Comparison of ENCODE assay signal across 1 cellular context in the genomic region with DNA sequence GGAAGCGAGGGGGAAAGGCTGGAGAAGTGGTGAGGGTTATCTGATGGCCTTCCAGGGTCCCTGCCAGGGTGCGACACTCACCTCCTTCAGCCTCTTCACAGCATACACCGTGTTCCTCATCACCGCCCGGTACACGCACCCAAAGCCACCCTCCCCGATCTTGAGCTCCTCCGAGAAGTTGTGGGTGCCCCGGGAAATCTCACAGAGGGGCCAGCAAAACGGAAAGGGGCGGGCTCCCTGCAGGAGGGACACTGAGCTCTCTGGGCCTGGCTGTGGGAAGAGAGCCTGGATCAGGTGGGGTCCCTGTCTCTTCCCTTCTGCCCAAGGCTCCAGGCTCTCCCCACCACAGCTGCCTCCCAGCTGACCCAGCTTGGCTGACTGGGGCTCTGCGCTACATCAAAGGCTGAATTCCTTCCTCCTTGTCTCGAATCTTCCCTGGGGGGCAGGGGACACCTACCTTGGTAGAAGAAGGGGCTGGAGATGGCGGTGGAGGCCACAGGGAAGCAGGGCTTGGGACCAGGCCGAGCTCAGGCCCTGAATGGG.
TF ChIP-seq lines count a peak whose summit lies in the region.

No MANE protein-coding gene starts in this region.

TF ChIP-seq in GM12878, 131 proteins besides CTCF, POLR2A, EP300 and RAD21:
- TF ChIP-seq RB1 (IDR thresholded peaks at IDR 0.05; ENCODE audit: borderline replicate concordance): no peak
- TF ChIP-seq CHD2 (IDR thresholded peaks at IDR 0.05; ENCODE audit: borderline replicate concordance, low read depth, low read length): no peak
- no peak for TF ChIP-seq IRF3 (IDR thresholded peaks at IDR 0.05)
- TF ChIP-seq STAT1 (conservative IDR thresholded peaks at IDR 0.05): no peak
- TF ChIP-seq KLF5 (IDR thresholded peaks at IDR 0.05; ENCODE audit: partially characterized antibody): no peak
- no peak for TF ChIP-seq SREBF2 (IDR thresholded peaks at IDR 0.05; ENCODE audit: low read length)
- TF ChIP-seq SPI1 (IDR thresholded peaks at IDR 0.05; ENCODE audit: borderline replicate concordance, insufficient read depth, low read depth, low read length): no peak
- TF ChIP-seq BCL11A (IDR thresholded peaks at IDR 0.05; ENCODE audit: low read depth, low read length): no peak
- no peak for TF ChIP-seq YBX1 (IDR thresholded peaks at IDR 0.05)
- TF ChIP-seq NR2C1 (IDR thresholded peaks at IDR 0.05): no peak
- TF ChIP-seq ASH2L (IDR thresholded peaks at IDR 0.05; ENCODE audit: borderline replicate concordance, low read depth): no peak
- no peak for TF ChIP-seq POLR2AphosphoS5 (IDR thresholded peaks at IDR 0.05; ENCODE audit: low read length)
- no peak for TF ChIP-seq TCF7 (IDR thresholded peaks at IDR 0.05; ENCODE audit: borderline replicate concordance)
- no peak for TF ChIP-seq PAX5 (IDR thresholded peaks at IDR 0.05; ENCODE audit: borderline replicate concordance, low read depth, low read length)
- TF ChIP-seq, protein P1, sequence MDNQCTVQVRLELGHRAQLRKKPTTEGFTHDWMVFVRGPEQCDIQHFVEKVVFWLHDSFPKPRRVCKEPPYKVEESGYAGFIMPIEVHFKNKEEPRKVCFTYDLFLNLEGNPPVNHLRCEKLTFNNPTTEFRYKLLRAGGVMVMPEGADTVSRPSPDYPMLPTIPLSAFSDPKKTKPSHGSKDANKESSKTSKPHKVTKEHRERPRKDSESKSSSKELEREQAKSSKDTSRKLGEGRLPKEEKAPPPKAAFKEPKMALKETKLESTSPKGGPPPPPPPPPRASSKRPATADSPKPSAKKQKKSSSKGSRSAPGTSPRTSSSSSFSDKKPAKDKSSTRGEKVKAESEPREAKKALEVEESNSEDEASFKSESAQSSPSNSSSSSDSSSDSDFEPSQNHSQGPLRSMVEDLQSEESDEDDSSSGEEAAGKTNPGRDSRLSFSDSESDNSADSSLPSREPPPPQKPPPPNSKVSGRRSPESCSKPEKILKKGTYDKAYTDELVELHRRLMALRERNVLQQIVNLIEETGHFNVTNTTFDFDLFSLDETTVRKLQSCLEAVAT (IDR thresholded peaks at IDR 0.05): no peak
- no peak for TF ChIP-seq GATAD2B (conservative IDR thresholded peaks at IDR 0.05; ENCODE audit: low read depth)
- no peak for TF ChIP-seq SKIL (IDR thresholded peaks at IDR 0.05; ENCODE audit: low read depth, poor library complexity, severe bottlenecking)
- TF ChIP-seq NRF1 (conservative IDR thresholded peaks at IDR 0.05; ENCODE audit: low read depth, low read length): no peak
- TF ChIP-seq, protein P2, sequence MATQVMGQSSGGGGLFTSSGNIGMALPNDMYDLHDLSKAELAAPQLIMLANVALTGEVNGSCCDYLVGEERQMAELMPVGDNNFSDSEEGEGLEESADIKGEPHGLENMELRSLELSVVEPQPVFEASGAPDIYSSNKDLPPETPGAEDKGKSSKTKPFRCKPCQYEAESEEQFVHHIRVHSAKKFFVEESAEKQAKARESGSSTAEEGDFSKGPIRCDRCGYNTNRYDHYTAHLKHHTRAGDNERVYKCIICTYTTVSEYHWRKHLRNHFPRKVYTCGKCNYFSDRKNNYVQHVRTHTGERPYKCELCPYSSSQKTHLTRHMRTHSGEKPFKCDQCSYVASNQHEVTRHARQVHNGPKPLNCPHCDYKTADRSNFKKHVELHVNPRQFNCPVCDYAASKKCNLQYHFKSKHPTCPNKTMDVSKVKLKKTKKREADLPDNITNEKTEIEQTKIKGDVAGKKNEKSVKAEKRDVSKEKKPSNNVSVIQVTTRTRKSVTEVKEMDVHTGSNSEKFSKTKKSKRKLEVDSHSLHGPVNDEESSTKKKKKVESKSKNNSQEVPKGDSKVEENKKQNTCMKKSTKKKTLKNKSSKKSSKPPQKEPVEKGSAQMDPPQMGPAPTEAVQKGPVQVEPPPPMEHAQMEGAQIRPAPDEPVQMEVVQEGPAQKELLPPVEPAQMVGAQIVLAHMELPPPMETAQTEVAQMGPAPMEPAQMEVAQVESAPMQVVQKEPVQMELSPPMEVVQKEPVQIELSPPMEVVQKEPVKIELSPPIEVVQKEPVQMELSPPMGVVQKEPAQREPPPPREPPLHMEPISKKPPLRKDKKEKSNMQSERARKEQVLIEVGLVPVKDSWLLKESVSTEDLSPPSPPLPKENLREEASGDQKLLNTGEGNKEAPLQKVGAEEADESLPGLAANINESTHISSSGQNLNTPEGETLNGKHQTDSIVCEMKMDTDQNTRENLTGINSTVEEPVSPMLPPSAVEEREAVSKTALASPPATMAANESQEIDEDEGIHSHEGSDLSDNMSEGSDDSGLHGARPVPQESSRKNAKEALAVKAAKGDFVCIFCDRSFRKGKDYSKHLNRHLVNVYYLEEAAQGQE (IDR thresholded peaks at IDR 0.05; ENCODE audit: low read depth, low read length): no peak
- no peak for TF ChIP-seq LARP7 (IDR thresholded peaks at IDR 0.05)
